ENCODE assay signal across 21 cellular contexts in the genomic region with DNA sequence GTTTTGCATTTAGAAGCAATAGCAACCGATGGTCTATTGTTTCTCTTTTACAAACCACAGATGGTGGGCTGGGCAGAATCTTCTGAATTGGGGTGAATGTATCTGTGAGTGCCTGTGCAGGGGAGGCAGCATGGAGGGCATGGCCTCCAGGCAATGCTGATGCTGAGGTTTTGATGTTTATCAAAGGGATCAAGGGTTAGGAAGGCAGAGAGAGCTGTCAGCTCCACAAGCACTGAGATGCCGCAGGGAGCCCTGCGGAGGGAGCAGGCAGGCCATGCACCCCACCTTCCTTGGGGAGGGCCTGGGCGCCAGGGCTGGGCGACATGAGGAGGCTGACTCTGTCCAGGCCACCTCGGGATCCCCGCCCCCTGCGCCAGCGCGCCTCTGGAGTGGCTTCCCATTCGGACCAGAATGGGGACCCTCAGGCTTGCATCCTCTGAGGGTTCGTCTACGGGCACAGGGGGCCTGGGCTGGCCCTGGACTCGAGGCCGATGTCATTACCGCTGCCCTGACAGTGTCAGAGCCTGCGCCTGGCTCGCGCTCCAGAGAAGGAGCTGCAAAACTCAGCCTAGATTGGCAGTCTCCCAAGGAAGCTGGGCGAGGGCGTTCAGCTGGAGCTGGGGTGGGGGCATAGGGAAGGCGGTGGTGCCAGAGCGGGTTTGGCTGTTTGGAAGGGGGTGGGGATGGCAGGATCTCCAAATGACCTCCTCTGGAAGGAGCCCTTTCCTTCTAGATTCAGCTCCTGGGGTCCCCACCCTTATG. TPM values are rescaled to one million over a fixed set of nuclear protein-coding genes. Genes with fewer than 3 reads are reported as not detected.
DNase-seq lines count a peak whose midpoint lies in the region; ATAC-seq and TF ChIP-seq lines count a peak whose summit lies in the region.
"Had no signal": no experiment of that assay in that cellular context is flagged by ENCODE, and none has a peak within 500 bp of the region (broad histone marks: within the 10 kb centered on the region; RNA-seq: fewer than 3 reads in every experiment).

No MANE protein-coding gene starts in this region.

- CTCF ChIA-PET in HEK293T (lab: Yijun Ruan, JAX): interaction anchor here (1.8 to 2.6 kb wide), 2 partner anchors 119 to 234 kb away, joined by 8 to 16 read pairs; no protein-coding TSS in a partner anchor

- POLR2A ChIA-PET in HEK293T (lab: Yijun Ruan, JAX): no interaction called here

- H3K27me3 ChIP-seq in esophagus squamous epithelium: peaks cover 0 to 95% (median 1%) of the 10 kb centered on the region in 4 donors
- H3K27me3 ChIP-seq: Peyer's patch had no signal

- 71 to 74% methylated on average over 4 to 7 of the region's 23 CpGs for WGBS in esophagus squamous epithelium, 2 donors

- no peak overlapping the region for H3K4me3 ChIP-seq in esophagus squamous epithelium
- no peak overlapping the region for H3K4me3 ChIP-seq in foreskin fibroblast (ENCODE audit: low read depth in 1 of 2, low read length in 2 of 2)
- H3K4me3 ChIP-seq: K562, Peyer's patch had no signal

- no peaks in the 10 kb centered on the region for H3K36me3 ChIP-seq in esophagus squamous epithelium
- H3K36me3 ChIP-seq: Peyer's patch had no signal

- TF ChIP-seq CTCF in esophagus squamous epithelium (IDR thresholded peaks at IDR 0.05): no peak
- TF ChIP-seq CTCF in foreskin fibroblast (IDR thresholded peaks at IDR 0.05; ENCODE audit: low read depth, low read length): no peak

- H3K9me3 ChIP-seq in esophagus squamous epithelium: no peaks in the 10 kb centered on the region
- H3K9me3 ChIP-seq: Peyer's patch had no signal

- peaks cover 0 to 22% (median 0%) of the 10 kb centered on the region in 3 donors for H3K4me1 ChIP-seq in esophagus squamous epithelium
- H3K4me1 ChIP-seq: Peyer's patch had no signal

- no peak overlapping the region for H3K27ac ChIP-seq in esophagus squamous epithelium
- H3K27ac ChIP-seq: Peyer's patch had no signal

- intact Hi-C loops in esophagus squamous epithelium (cut with DNase I): no loop called here

- TF ChIP-seq POLR2A in esophagus squamous epithelium (IDR thresholded peaks at IDR 0.05): no peak

- peak; percentile 38; the same call in 1 of the 3 replicates for ATAC-seq in SK-N-SH treated with all-trans-retinoic acid at 6 μM for 48 hours
- no peak for ATAC-seq in GM18907 (IDR thresholded peaks at IDR 0.05; ENCODE audit: unreplicated experiment)
- ATAC-seq: K562 had no signal

- DNase-seq in NCI-H1105 treated with DMSO at 0.1 percent for 48 hours (lab: John Stamatoyannopoulos, UW) (peak; percentile 9), NCI-H1105 (lab: John Stamatoyannopoulos, UW) (no peak), M059J (ENCODE audit: low read depth) (peak; percentile 40), esophagus squamous epithelium (lab: John Stamatoyannopoulos, UW) (no peak), foreskin fibroblast (no peak), HEK293T (ENCODE audit: extremely low spot score) (no peak)
- DNase-seq: 8988T; CD4-positive, alpha-beta memory T cell; DMS53; NCI-H1694; NCI-H226; NCI-H526; NK-92 treated with Interleukin-12 subunit alpha and Interleukin-12 subunit beta, amount 100 ng/mL, for 24 hours; Peyer's patch; SHP77 treated with DMSO at 0.1 percent for 48 hours; T-helper 1 cell had no signal

TF ChIP-seq in SK-N-SH treated with all-trans-retinoic acid at 6 μM for 48 hours, 23 proteins besides CTCF, POLR2A, EP300 and RAD21 (continues in another document):
- TF ChIP-seq TOX (CRISPR knock-in tag; IDR thresholded peaks at IDR 0.05; ENCODE audit: borderline replicate concordance): no peak
- TF ChIP-seq, protein P1, sequence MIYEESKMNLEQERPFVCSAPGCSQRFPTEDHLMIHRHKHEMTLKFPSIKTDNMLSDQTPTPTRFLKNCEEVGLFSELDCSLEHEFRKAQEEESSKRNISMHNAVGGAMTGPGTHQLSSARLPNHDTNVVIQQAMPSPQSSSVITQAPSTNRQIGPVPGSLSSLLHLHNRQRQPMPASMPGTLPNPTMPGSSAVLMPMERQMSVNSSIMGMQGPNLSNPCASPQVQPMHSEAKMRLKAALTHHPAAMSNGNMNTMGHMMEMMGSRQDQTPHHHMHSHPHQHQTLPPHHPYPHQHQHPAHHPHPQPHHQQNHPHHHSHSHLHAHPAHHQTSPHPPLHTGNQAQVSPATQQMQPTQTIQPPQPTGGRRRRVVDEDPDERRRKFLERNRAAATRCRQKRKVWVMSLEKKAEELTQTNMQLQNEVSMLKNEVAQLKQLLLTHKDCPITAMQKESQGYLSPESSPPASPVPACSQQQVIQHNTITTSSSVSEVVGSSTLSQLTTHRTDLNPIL (CRISPR knock-in tag; IDR thresholded peaks at IDR 0.05; ENCODE audit: low read depth): no peak
- TF ChIP-seq ZNF565 (CRISPR knock-in tag; conservative IDR thresholded peaks at IDR 0.05; ENCODE audit: low read depth): no peak
- TF ChIP-seq RARB (CRISPR knock-in tag; IDR thresholded peaks at IDR 0.05): no peak
- no peak for TF ChIP-seq ZFP30 (CRISPR knock-in tag; IDR thresholded peaks at IDR 0.05)
- no peak for TF ChIP-seq ISL1 (CRISPR knock-in tag; IDR thresholded peaks at IDR 0.05)
- no peak for TF ChIP-seq SNAI2 (CRISPR knock-in tag; IDR thresholded peaks at IDR 0.05)
- TF ChIP-seq ZNF70 (CRISPR knock-in tag; IDR thresholded peaks at IDR 0.05): no peak
- TF ChIP-seq ZC3H10 (CRISPR knock-in tag; IDR thresholded peaks at IDR 0.05): no peak
- no peak for TF ChIP-seq OSR1 (CRISPR knock-in tag; IDR thresholded peaks at IDR 0.05)
- TF ChIP-seq, protein P2, sequence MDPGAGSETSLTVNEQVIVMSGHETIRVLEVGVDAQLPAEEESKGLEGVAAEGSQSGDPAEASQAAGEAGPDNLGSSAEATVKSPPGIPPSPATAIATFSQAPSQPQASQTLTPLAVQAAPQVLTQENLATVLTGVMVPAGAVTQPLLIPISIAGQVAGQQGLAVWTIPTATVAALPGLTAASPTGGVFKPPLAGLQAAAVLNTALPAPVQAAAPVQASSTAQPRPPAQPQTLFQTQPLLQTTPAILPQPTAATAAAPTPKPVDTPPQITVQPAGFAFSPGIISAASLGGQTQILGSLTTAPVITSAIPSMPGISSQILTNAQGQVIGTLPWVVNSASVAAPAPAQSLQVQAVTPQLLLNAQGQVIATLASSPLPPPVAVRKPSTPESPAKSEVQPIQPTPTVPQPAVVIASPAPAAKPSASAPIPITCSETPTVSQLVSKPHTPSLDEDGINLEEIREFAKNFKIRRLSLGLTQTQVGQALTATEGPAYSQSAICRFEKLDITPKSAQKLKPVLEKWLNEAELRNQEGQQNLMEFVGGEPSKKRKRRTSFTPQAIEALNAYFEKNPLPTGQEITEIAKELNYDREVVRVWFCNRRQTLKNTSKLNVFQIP (CRISPR knock-in tag; IDR thresholded peaks at IDR 0.05; ENCODE audit: borderline replicate concordance, low read depth): no peak

TF ChIP-seq in HEK293T, 16 proteins besides CTCF, POLR2A, EP300 and RAD21:
- TF ChIP-seq FOXK2 (IDR thresholded peaks at IDR 0.05) (no peak), TARDBP (IDR thresholded peaks at IDR 0.05) (no peak), ELF4 (IDR thresholded peaks at IDR 0.05) (no peak)
- TF ChIP-seq, protein P3, sequence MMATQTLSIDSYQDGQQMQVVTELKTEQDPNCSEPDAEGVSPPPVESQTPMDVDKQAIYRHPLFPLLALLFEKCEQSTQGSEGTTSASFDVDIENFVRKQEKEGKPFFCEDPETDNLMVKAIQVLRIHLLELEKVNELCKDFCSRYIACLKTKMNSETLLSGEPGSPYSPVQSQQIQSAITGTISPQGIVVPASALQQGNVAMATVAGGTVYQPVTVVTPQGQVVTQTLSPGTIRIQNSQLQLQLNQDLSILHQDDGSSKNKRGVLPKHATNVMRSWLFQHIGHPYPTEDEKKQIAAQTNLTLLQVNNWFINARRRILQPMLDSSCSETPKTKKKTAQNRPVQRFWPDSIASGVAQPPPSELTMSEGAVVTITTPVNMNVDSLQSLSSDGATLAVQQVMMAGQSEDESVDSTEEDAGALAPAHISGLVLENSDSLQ (IDR thresholded peaks at IDR 0.05): no peak

RNA-seq across cellular contexts. Expression of a gene that starts 13.9 kb away (rescaled TPM):
- total RNA-seq in M059J (2014; rRNA removed; shearing (Covaris generic)): 0.07 TPM in 1 of 2 replicates, not detected in the other
- under 1 TPM in 2 of 4 donors, not detected in 2; 0.34 to 0.76 TPM for total RNA-seq in esophagus squamous epithelium
- total RNA-seq: B cell; CD4-positive, alpha-beta memory T cell; H1; K562 had no signal

RNA-seq across cellular contexts. Expression of a gene that starts 24.5 kb away (rescaled TPM):
- total RNA-seq in M059J (2014; rRNA removed; shearing (Covaris generic)): not detected in 2 replicates
- not detected for total RNA-seq in esophagus squamous epithelium
- total RNA-seq: B cell; CD4-positive, alpha-beta memory T cell; H1; K562; Peyer's patch had no signal

RNA-seq across cellular contexts. Expression of a gene that starts 46.3 kb away (rescaled TPM):
- 0.02 and 0.07 TPM in 2 replicates for total RNA-seq in M059J (2014; rRNA removed; shearing (Covaris generic))
- total RNA-seq in esophagus squamous epithelium: 10 to 100 TPM in 1 of 4 donors, 1 to 10 TPM in 2, under 1 TPM in 1; 0.76 to 35.3 (median 2.8) TPM
- total RNA-seq: B cell; CD4-positive, alpha-beta memory T cell had no signal

Comparison
In these comparisons a context has a peak if more than half of its experiments do, and no peak if none do; other contexts are left out.
1. DNase-seq: peak in NCI-H1105 treated with DMSO at 0.1 percent for 48 hours (single experiment) and M059J (single experiment); none in NCI-H1105 (single experiment), esophagus squamous epithelium (single experiment), foreskin fibroblast (0 of 2) and HEK293T (single experiment).